Comparison of ENCODE assay signal across 8 cellular contexts in genomic region chr1:18575620-18576019, GRCh38. TPM values are rescaled to one million over a fixed set of nuclear protein-coding genes. Genes with fewer than 3 reads are reported as not detected.
DNase-seq lines count a peak whose midpoint lies in the region; ATAC-seq lines count a peak whose summit lies in the region.

No MANE protein-coding gene starts in this region.

- no peaks in the 10 kb centered on the region for H3K9me3 Mint-ChIP-seq in activated T-cell treated with anti-CD3 and anti-CD28 coated beads, Interleukin-2, amount 50 U/mL, for 4 hours

- DNase-seq in NCI-H510A treated with DMSO at 0.1 percent for 48 hours (lab: John Stamatoyannopoulos, UW) (peak; percentile 33), NCI-H510A (lab: John Stamatoyannopoulos, UW) (no peak), NCI-H1694 (lab: John Stamatoyannopoulos, UW) (peak; percentile 39), iPS-NIHi11 (ENCODE audit: low spot score) (peak; percentile 93), HuH-7.5 (ENCODE audit: low spot score) (no peak)
- peak; percentile 40 for DNase-seq in activated T-cell treated with anti-CD3 and anti-CD28 coated beads, Interleukin-2, amount 50 U/mL, for 4 hours
- peak in 2 of 3 donors; percentile 5 to 43 for DNase-seq in stimulated activated CD4-positive, alpha-beta T cell treated with anti-CD3 and anti-CD28 coated beads, TNF-alpha, amount 100 ng/mL, for 1 hour (ENCODE audit: low read depth in 3 of 3, low spot score in 1 of 3)

- H3K4me3 Mint-ChIP-seq in activated T-cell treated with anti-CD3 and anti-CD28 coated beads, Interleukin-2, amount 50 U/mL, for 4 hours, result no peak overlapping the region

- H3K36me3 Mint-ChIP-seq in activated T-cell treated with anti-CD3 and anti-CD28 coated beads, Interleukin-2, amount 50 U/mL, for 4 hours (ENCODE audit: insufficient read depth), result no peaks in the 10 kb centered on the region

- ATAC-seq in activated T-cell treated with anti-CD3 and anti-CD28 coated beads, Interleukin-2, amount 50 U/mL, for 4 hours, result peak in 1 of 2 donors; percentile 37
- no peak for ATAC-seq in HG03097 (IDR thresholded peaks at IDR 0.05; ENCODE audit: low FRiP score, unreplicated experiment)

- H3K27me3 Mint-ChIP-seq in activated T-cell treated with anti-CD3 and anti-CD28 coated beads, Interleukin-2, amount 50 U/mL, for 4 hours (ENCODE audit: low read depth), result peaks cover 11% of the 10 kb centered on the region

- H3K4me1 Mint-ChIP-seq in activated T-cell treated with anti-CD3 and anti-CD28 coated beads, Interleukin-2, amount 50 U/mL, for 4 hours (ENCODE audit: low read depth), result no peaks in the 10 kb centered on the region

RNA-seq across cellular contexts. Expression of gene PAX7, which starts 55.0 kb away (rescaled TPM):
- total RNA-seq in activated T-cell treated with anti-CD3 and anti-CD28 coated beads, Interleukin-2, amount 50 U/mL, for 4 hours, result not detected

Comparison
In these comparisons a context has a peak if more than half of its experiments do, and no peak if none do; other contexts are left out.
1. DNase-seq: peak in NCI-H510A treated with DMSO at 0.1 percent for 48 hours (single experiment), NCI-H1694 (single experiment), activated T-cell treated with anti-CD3 and anti-CD28 coated beads, Interleukin-2, amount 50 U/mL, for 4 hours (single experiment), iPS-NIHi11 (single experiment) and stimulated activated CD4-positive, alpha-beta T cell treated with anti-CD3 and anti-CD28 coated beads, TNF-alpha, amount 100 ng/mL, for 1 hour (2 of 3); none in NCI-H510A (single experiment) and HuH-7.5 (single experiment).